1 cellular context compared by ENCODE assay signal in the genomic region with DNA sequence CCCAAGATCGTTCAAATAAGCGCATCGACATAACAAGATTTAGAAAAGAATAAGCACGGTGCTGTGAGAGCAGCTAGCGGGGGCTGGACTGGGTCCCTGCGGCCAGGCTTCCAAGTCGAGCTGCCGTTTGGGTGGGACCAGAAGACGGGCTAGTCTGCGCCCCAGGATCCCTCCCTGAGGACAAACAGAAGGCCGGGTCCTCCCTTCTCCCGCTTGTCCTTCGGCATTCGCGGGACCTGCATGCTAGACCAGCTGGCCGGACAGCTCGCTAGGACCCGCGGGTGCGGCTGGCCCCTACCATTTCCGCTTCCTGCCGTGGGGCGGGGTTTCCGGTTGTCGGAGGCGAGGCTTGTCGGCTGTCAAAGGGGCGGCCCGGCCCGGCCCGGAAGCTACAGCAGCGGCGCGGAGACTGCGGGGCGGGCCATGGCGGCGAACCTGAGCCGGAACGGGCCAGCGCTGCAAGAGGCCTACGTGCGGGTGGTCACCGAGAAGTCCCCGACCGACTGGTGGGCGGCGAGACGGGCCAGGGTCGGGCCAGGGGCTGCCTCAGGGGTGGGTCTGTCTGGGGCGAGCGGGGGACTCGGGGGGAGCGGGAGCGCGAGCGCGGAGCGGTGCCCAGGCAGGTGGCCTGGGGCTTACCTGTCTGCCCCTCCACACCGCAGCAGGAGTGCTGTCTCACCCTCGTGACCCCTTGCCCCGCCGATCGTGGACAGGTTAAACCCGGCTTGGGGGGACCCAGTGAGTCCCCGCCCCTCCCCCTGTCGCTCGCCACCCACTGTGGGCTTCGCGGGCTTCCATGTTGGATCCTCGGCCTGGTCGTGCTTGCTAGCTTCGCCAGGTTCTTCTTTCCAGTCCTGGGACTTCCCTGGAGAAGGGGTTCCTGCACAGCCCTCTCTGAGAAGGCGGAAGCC.
TF ChIP-seq lines count a peak whose summit lies in the region.

TSS of gene DBNL (plus strand) at position 388 of the 911 bp plus-strand sequence. CDS start at position 424, 36 bp downstream.

TF ChIP-seq in K562, 482 proteins besides CTCF, POLR2A, EP300 and RAD21 (continued from another document and continues in another):
- no peak for TF ChIP-seq ARID3B (CRISPR knock-in tag; IDR thresholded peaks at IDR 0.05; ENCODE audit: borderline replicate concordance)
- no peak for TF ChIP-seq SREBF2 (CRISPR knock-in tag; IDR thresholded peaks at IDR 0.05)
- TF ChIP-seq PYGO2 (tag; IDR thresholded peaks at IDR 0.05), result no peak
- TF ChIP-seq SIN3A (IDR thresholded peaks at IDR 0.05; ENCODE audit: borderline replicate concordance in 2 of 2, control insufficient read depth in 1 of 2, low read depth in 2 of 2, low read length in 2 of 2), result peak; percentile 79 to 96; a peak in 3 of 4 replicates
- TF ChIP-seq DEAF1 (CRISPR knock-in tag; IDR thresholded peaks at IDR 0.05), result no peak
- 0 out of 2 replicates have a peak, but pooled peaks have one; percentile 60 for TF ChIP-seq NCOA1 (IDR thresholded peaks at IDR 0.05; ENCODE audit: low read depth)
- peak; percentile 84 for TF ChIP-seq ZFX (CRISPR knock-in tag; IDR thresholded peaks at IDR 0.05)
- TF ChIP-seq, protein P1, sequence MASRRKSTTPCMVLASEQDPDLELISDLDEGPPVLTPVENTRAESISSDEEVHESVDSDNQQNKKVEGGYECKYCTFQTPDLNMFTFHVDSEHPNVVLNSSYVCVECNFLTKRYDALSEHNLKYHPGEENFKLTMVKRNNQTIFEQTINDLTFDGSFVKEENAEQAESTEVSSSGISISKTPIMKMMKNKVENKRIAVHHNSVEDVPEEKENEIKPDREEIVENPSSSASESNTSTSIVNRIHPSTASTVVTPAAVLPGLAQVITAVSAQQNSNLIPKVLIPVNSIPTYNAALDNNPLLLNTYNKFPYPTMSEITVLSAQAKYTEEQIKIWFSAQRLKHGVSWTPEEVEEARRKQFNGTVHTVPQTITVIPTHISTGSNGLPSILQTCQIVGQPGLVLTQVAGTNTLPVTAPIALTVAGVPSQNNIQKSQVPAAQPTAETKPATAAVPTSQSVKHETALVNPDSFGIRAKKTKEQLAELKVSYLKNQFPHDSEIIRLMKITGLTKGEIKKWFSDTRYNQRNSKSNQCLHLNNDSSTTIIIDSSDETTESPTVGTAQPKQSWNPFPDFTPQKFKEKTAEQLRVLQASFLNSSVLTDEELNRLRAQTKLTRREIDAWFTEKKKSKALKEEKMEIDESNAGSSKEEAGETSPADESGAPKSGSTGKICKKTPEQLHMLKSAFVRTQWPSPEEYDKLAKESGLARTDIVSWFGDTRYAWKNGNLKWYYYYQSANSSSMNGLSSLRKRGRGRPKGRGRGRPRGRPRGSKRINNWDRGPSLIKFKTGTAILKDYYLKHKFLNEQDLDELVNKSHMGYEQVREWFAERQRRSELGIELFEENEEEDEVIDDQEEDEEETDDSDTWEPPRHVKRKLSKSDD (conservative IDR thresholded peaks at IDR 0.05; ENCODE audit: low read length), result no peak
- TF ChIP-seq, protein P2, sequence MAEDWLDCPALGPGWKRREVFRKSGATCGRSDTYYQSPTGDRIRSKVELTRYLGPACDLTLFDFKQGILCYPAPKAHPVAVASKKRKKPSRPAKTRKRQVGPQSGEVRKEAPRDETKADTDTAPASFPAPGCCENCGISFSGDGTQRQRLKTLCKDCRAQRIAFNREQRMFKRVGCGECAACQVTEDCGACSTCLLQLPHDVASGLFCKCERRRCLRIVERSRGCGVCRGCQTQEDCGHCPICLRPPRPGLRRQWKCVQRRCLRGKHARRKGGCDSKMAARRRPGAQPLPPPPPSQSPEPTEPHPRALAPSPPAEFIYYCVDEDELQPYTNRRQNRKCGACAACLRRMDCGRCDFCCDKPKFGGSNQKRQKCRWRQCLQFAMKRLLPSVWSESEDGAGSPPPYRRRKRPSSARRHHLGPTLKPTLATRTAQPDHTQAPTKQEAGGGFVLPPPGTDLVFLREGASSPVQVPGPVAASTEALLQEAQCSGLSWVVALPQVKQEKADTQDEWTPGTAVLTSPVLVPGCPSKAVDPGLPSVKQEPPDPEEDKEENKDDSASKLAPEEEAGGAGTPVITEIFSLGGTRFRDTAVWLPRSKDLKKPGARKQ (CRISPR knock-in tag; IDR thresholded peaks at IDR 0.05), result no peak
- peak in 1 of 2 experiments; percentile 68; a peak in 1 of 4 replicates for TF ChIP-seq ZMIZ1 (IDR thresholded peaks at IDR 0.05; ENCODE audit: low read depth in 2 of 2, low read length in 2 of 2)
- peak; percentile 78 for TF ChIP-seq CBX1 (IDR thresholded peaks at IDR 0.05; ENCODE audit: low read depth)
- TF ChIP-seq PHF20 (IDR thresholded peaks at IDR 0.05; ENCODE audit: partially characterized antibody), result peak; percentile 88
- no peak for TF ChIP-seq ZFPM2 (CRISPR knock-in tag; IDR thresholded peaks at IDR 0.05)
- TF ChIP-seq, protein P3, sequence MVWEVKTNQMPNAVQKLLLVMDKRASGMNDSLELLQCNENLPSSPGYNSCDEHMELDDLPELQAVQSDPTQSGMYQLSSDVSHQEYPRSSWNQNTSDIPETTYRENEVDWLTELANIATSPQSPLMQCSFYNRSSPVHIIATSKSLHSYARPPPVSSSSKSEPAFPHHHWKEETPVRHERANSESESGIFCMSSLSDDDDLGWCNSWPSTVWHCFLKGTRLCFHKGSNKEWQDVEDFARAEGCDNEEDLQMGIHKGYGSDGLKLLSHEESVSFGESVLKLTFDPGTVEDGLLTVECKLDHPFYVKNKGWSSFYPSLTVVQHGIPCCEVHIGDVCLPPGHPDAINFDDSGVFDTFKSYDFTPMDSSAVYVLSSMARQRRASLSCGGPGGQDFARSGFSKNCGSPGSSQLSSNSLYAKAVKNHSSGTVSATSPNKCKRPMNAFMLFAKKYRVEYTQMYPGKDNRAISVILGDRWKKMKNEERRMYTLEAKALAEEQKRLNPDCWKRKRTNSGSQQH (CRISPR knock-in tag; IDR thresholded peaks at IDR 0.05), result no peak
- no peak for TF ChIP-seq ZNF239 (CRISPR knock-in tag; IDR thresholded peaks at IDR 0.05)
- TF ChIP-seq JUNB (CRISPR knock-in tag; conservative IDR thresholded peaks at IDR 0.05), result no peak
- peak; percentile 88 for TF ChIP-seq E2F8 (IDR thresholded peaks at IDR 0.05; ENCODE audit: low read depth, partially characterized antibody)
- TF ChIP-seq RBM15 (IDR thresholded peaks at IDR 0.05; ENCODE audit: insufficient read depth, low read length), result no peak
- TF ChIP-seq E2F5 (CRISPR knock-in tag; IDR thresholded peaks at IDR 0.05), result no peak
- peak; percentile 58; the same call in 1 of the 2 replicates for TF ChIP-seq MYC (IDR thresholded peaks at IDR 0.05; ENCODE audit: low read depth, low read length)
- TF ChIP-seq MYC (CRISPR knock-in tag; IDR thresholded peaks at IDR 0.05; ENCODE audit: borderline replicate concordance, low read depth), result no peak
- TF ChIP-seq FUS (optimal IDR thresholded peaks at IDR 0.05; ENCODE audit: low read depth, low read length), result no peak
- 0 out of 4 replicates have a peak, but pooled peaks of 1 of the 2 experiments have one; percentile 40 for TF ChIP-seq FOXA3 (CRISPR knock-in tag; conservative IDR thresholded peaks at IDR 0.05 in 1 of 2, IDR thresholded peaks at IDR 0.05 in 1 of 2)
- no peak for TF ChIP-seq ZNF507 (tag; conservative IDR thresholded peaks at IDR 0.05)
- TF ChIP-seq BRD9 (IDR thresholded peaks at IDR 0.05; ENCODE audit: low read depth, partially characterized antibody), result no peak
- TF ChIP-seq ETV5 (CRISPR knock-in tag; IDR thresholded peaks at IDR 0.05; ENCODE audit: low read depth), result peak; percentile 94
- no peak for TF ChIP-seq POLR3A (IDR thresholded peaks at IDR 0.05; ENCODE audit: borderline replicate concordance, extremely low read depth, insufficient read depth, insufficient read length)
- TF ChIP-seq ZBTB17 (CRISPR knock-in tag; IDR thresholded peaks at IDR 0.05), result no peak
- TF ChIP-seq XRCC5 (IDR thresholded peaks at IDR 0.05; ENCODE audit: low read depth, low read length), result no peak
- no peak for TF ChIP-seq CTBP1 (IDR thresholded peaks at IDR 0.05; ENCODE audit: borderline replicate concordance)
- no peak for TF ChIP-seq CEBPB (tag; IDR thresholded peaks at IDR 0.05)
- no peak for TF ChIP-seq SIRT6 (IDR thresholded peaks at IDR 0.05; ENCODE audit: low read depth, low read length)
- TF ChIP-seq ZNF766 (CRISPR knock-in tag; conservative IDR thresholded peaks at IDR 0.05), result no peak
- TF ChIP-seq FOXK1 (CRISPR knock-in tag; IDR thresholded peaks at IDR 0.05; ENCODE audit: borderline replicate concordance), result no peak
- TF ChIP-seq SUPT5H (IDR thresholded peaks at IDR 0.05), result peak; percentile 93
- TF ChIP-seq, protein P4, sequence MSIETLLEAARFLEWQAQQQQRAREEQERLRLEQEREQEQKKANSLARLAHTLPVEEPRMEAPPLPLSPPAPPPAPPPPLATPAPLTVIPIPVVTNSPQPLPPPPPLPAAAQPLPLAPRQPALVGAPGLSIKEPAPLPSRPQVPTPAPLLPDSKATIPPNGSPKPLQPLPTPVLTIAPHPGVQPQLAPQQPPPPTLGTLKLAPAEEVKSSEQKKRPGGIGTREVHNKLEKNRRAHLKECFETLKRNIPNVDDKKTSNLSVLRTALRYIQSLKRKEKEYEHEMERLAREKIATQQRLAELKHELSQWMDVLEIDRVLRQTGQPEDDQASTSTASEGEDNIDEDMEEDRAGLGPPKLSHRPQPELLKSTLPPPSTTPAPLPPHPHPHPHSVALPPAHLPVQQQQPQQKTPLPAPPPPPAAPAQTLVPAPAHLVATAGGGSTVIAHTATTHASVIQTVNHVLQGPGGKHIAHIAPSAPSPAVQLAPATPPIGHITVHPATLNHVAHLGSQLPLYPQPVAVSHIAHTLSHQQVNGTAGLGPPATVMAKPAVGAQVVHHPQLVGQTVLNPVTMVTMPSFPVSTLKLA (conservative IDR thresholded peaks at IDR 0.05), result peak; percentile 73 to 89
- TF ChIP-seq RBBP5 (IDR thresholded peaks at IDR 0.05; ENCODE audit: borderline replicate concordance, insufficient read depth, low read length, poor library complexity, severe bottlenecking), result peak; percentile 71
